Comparison of ENCODE assay signal across 11 cellular contexts in genomic region chr10:102718220-102718619, GRCh38. TPM values are rescaled to one million over a fixed set of nuclear protein-coding genes. Genes with fewer than 3 reads are reported as not detected.
A peak's percentile ranks its signal among the peaks of the same experiment; 100 is the strongest.
DNase-seq lines count a peak whose midpoint lies in the region; ATAC-seq lines count a peak whose summit lies in the region.
"Had no signal": no experiment of that assay in that cellular context is flagged by ENCODE, and none has a peak within 500 bp of the region (broad histone marks: within the 10 kb centered on the region; RNA-seq: fewer than 3 reads in every experiment).

No MANE protein-coding gene starts in this region.

- no peak for ATAC-seq in activated T-cell treated with anti-CD3 and anti-CD28 coated beads, Interleukin-2, amount 50 U/mL, for 4 hours
- ATAC-seq in HG03520 (IDR thresholded peaks at IDR 0.05; ENCODE audit: unreplicated experiment) = no peak
- ATAC-seq: SK-N-SH treated with all-trans-retinoic acid at 6 μM for 48 hours had no signal

- H3K36me3 ChIP-seq in thymus (ENCODE audit: control insufficient read depth, insufficient read depth) = peaks cover 6% of the 10 kb centered on the region
- H3K36me3 ChIP-seq: neutrophil had no signal

- H3K4me3 ChIP-seq in thymus (ENCODE audit: low read length) = peak overlapping the region; percentile 17

- H3K4me3 Mint-ChIP-seq in activated T-cell treated with anti-CD3 and anti-CD28 coated beads, Interleukin-2, amount 50 U/mL, for 24 hours = no peak overlapping the region
- no peak overlapping the region for H3K4me3 Mint-ChIP-seq in activated T-cell treated with anti-CD3 and anti-CD28 coated beads, Interleukin-2, amount 50 U/mL, for 4 hours

- H3K36me3 Mint-ChIP-seq in activated T-cell treated with anti-CD3 and anti-CD28 coated beads, Interleukin-2, amount 50 U/mL, for 24 hours (ENCODE audit: low read depth) = peaks cover 78% of the 10 kb centered on the region
- H3K36me3 Mint-ChIP-seq in activated T-cell treated with anti-CD3 and anti-CD28 coated beads, Interleukin-2, amount 50 U/mL, for 4 hours (ENCODE audit: insufficient read depth) = peaks cover 22% of the 10 kb centered on the region

- WGBS in thymus = 4% methylated on average over 3 of the region's 3 CpGs

- H3K27ac ChIP-seq in thymus (ENCODE audit: low read depth) = peak overlapping the region; percentile 61
- H3K27ac ChIP-seq: neutrophil had no signal

- peak overlapping the region; percentile 24 for H3K27ac Mint-ChIP-seq in activated T-cell treated with anti-CD3 and anti-CD28 coated beads, Interleukin-2, amount 50 U/mL, for 24 hours

- H3K4me1 Mint-ChIP-seq in activated T-cell treated with anti-CD3 and anti-CD28 coated beads, Interleukin-2, amount 50 U/mL, for 24 hours (ENCODE audit: low read depth) = peaks cover 54% of the 10 kb centered on the region
- H3K4me1 Mint-ChIP-seq in activated T-cell treated with anti-CD3 and anti-CD28 coated beads, Interleukin-2, amount 50 U/mL, for 4 hours (ENCODE audit: low read depth) = peaks cover 44% of the 10 kb centered on the region

- no peaks in the 10 kb centered on the region for H3K27me3 ChIP-seq in thymus (ENCODE audit: control insufficient read depth, insufficient read depth)
- H3K27me3 ChIP-seq: neutrophil had no signal

- no peaks in the 10 kb centered on the region for H3K9me3 Mint-ChIP-seq in activated T-cell treated with anti-CD3 and anti-CD28 coated beads, Interleukin-2, amount 50 U/mL, for 24 hours
- no peaks in the 10 kb centered on the region for H3K9me3 Mint-ChIP-seq in activated T-cell treated with anti-CD3 and anti-CD28 coated beads, Interleukin-2, amount 50 U/mL, for 4 hours

- DNase-seq in activated T-cell treated with anti-CD3 and anti-CD28 coated beads, Interleukin-2, amount 50 U/mL, for 24 hours = no peak
- no peak for DNase-seq in activated T-cell treated with anti-CD3 and anti-CD28 coated beads, Interleukin-2, amount 50 U/mL, for 4 hours
- DNase-seq in amniotic epithelial cell (ENCODE audit: low read depth) (peak; percentile 95), iPS-NIHi7 (ENCODE audit: extremely low spot score) (peak; percentile 65), AG08396 (ENCODE audit: low spot score) (no peak)
- no peak for DNase-seq in stimulated activated naive CD4-positive, alpha-beta T cell treated with Interleukin-2 at 50 U/mL for 16 hours (lab: John Stamatoyannopoulos, UW)
- DNase-seq: NCI-H1092 had no signal

- peaks cover 22% of the 10 kb centered on the region for H3K4me1 ChIP-seq in thymus (ENCODE audit: control insufficient read depth, insufficient read depth, low read length)

- H3K9me3 ChIP-seq in thymus (ENCODE audit: control insufficient read depth) = peaks cover 2% of the 10 kb centered on the region
- H3K9me3 ChIP-seq: neutrophil had no signal

- H3K27me3 Mint-ChIP-seq in activated T-cell treated with anti-CD3 and anti-CD28 coated beads, Interleukin-2, amount 50 U/mL, for 24 hours = no peaks in the 10 kb centered on the region
- no peaks in the 10 kb centered on the region for H3K27me3 Mint-ChIP-seq in activated T-cell treated with anti-CD3 and anti-CD28 coated beads, Interleukin-2, amount 50 U/mL, for 4 hours (ENCODE audit: low read depth)

RNA-seq across cellular contexts. Expression of gene SFXN2, which starts 3.8 kb away (rescaled TPM):
- 10 to 100 TPM; 29.0 to 33.7 (median 31.2) TPM for total RNA-seq in activated T-cell treated with anti-CD3 and anti-CD28 coated beads, Interleukin-2, amount 50 U/mL, for 4 hours
- 10.8 TPM for polyA plus RNA-seq in thymus

RNA-seq across cellular contexts. Expression of gene ARL3, which starts 4.0 kb away (rescaled TPM):
- 1 to 10 TPM; 3.2 to 4.8 (median 3.3) TPM for total RNA-seq in activated T-cell treated with anti-CD3 and anti-CD28 coated beads, Interleukin-2, amount 50 U/mL, for 4 hours
- 8.3 TPM for polyA plus RNA-seq in thymus

RNA-seq across cellular contexts. Expression of gene WBP1L, which starts 25.5 kb away (rescaled TPM):
- 10 to 100 TPM; 12.8 to 15.1 (median 14.0) TPM for total RNA-seq in activated T-cell treated with anti-CD3 and anti-CD28 coated beads, Interleukin-2, amount 50 U/mL, for 4 hours
- polyA plus RNA-seq in thymus = 75.9 TPM

Comparison
In these comparisons a context has a peak if more than half of its experiments do, and no peak if none do; other contexts are left out.
1. DNase-seq: peak in amniotic epithelial cell (single experiment) and iPS-NIHi7 (single experiment); none in activated T-cell treated with anti-CD3 and anti-CD28 coated beads, Interleukin-2, amount 50 U/mL, for 24 hours (single experiment), activated T-cell treated with anti-CD3 and anti-CD28 coated beads, Interleukin-2, amount 50 U/mL, for 4 hours (single experiment), stimulated activated naive CD4-positive, alpha-beta T cell treated with Interleukin-2 at 50 U/mL for 16 hours (single experiment) and AG08396 (single experiment).